ENCODE assay signal across 8 cellular contexts in genomic region chr10:123995461-123996131, GRCh38.
A peak's percentile ranks its signal among the peaks of the same experiment; 100 is the strongest.
DNase-seq lines count a peak whose midpoint lies in the region; ATAC-seq, FAIRE-seq and TF ChIP-seq lines count a peak whose summit lies in the region.

No MANE protein-coding gene starts in this region.

- ATAC-seq in HG03135 (IDR thresholded peaks at IDR 0.05; ENCODE audit: unreplicated experiment), result no peak

- DNase-seq in AG10803 (ENCODE audit: low read depth), result peak; percentile 81
- DNase-seq in NAMALWA (ENCODE audit: low spot score), result peak; percentile 74
- peak; percentile 93 for DNase-seq in astrocyte (ENCODE audit: low read depth)
- DNase-seq in iPS DF 19.7 (ENCODE audit: low read depth, low spot score), result peak; percentile 67
- peak; percentile 88 for DNase-seq in sigmoid colon
- DNase-seq in effector CD4-positive, alpha-beta T cell, result no peak

- H3K27me3 ChIP-seq in astrocyte (ENCODE audit: insufficient read depth, low read length), result peaks cover 13% of the 10 kb centered on the region
- H3K27me3 ChIP-seq in sigmoid colon, result peaks cover 13 to 28% (median 18%) of the 10 kb centered on the region in 3 donors

- peak overlapping the region; percentile 96 for H3K27ac Mint-ChIP-seq in astrocyte (ENCODE audit: unreplicated experiment)

- intact Hi-C loops in sigmoid colon (cut with DNase I), result loop anchor here (2.0 to 10.0 kb wide), 2 partner anchors 261 to 529 kb away; no protein-coding TSS in a partner anchor

- peaks cover under 1% of the 10 kb centered on the region for H3K9me3 Mint-ChIP-seq in astrocyte (ENCODE audit: unreplicated experiment)

- no peaks in the 10 kb centered on the region for H3K9me3 ChIP-seq in astrocyte (ENCODE audit: insufficient read depth, low read depth, low read length)
- H3K9me3 ChIP-seq in sigmoid colon, result no peaks in the 10 kb centered on the region

- H3K4me1 Mint-ChIP-seq in astrocyte (ENCODE audit: low read depth, unreplicated experiment), result peaks cover 29% of the 10 kb centered on the region

- peak overlapping the region; percentile 49 for H2AFZ ChIP-seq in astrocyte (ENCODE audit: low read depth, low read length)

- no peak for TF ChIP-seq EP300 in sigmoid colon (IDR thresholded peaks at IDR 0.05)

- H3K4me3 Mint-ChIP-seq in astrocyte (ENCODE audit: unreplicated experiment), result no peak overlapping the region

- H3K4me1 ChIP-seq in astrocyte (ENCODE audit: insufficient read depth, low read length) (peaks cover 36% of the 10 kb centered on the region), sigmoid colon (peaks cover 0 to 31% (median 26%) of the 10 kb centered on the region in 4 donors)

- no peaks in the 10 kb centered on the region for H3K36me3 Mint-ChIP-seq in astrocyte (ENCODE audit: low read depth, unreplicated experiment)

- H3K9ac ChIP-seq in astrocyte (ENCODE audit: low read length), result peak overlapping the region; percentile 70

- H4K20me1 ChIP-seq in astrocyte (ENCODE audit: insufficient read depth, low read length), result no peaks in the 10 kb centered on the region

- H3K4me2 ChIP-seq in astrocyte (ENCODE audit: low read length), result peak overlapping the region; percentile 83

- H3K36me3 ChIP-seq in astrocyte (ENCODE audit: insufficient read depth, low read length), result no peaks in the 10 kb centered on the region
- no peaks in the 10 kb centered on the region for H3K36me3 ChIP-seq in sigmoid colon

- no peak for TF ChIP-seq POLR2A in sigmoid colon (IDR thresholded peaks at IDR 0.05)

- H3K27ac ChIP-seq in astrocyte (ENCODE audit: low read depth, low read length), result peak overlapping the region; percentile 76
- peak overlapping the region; percentile 54 to 71 (median 64) for H3K27ac ChIP-seq in sigmoid colon

- no peaks in the 10 kb centered on the region for H3K79me2 ChIP-seq in astrocyte (ENCODE audit: insufficient read depth, low read length)

- no peak for FAIRE-seq in astrocyte (lab: Jason Lieb, UNC)

- no peak overlapping the region for H3K4me3 ChIP-seq in AG10803 (ENCODE audit: low read length)
- H3K4me3 ChIP-seq in GM12875 (ENCODE audit: low read depth, low read length), result no peak overlapping the region
- peak overlapping the region; percentile 47 for H3K4me3 ChIP-seq in astrocyte (ENCODE audit: insufficient read depth, low read depth, low read length)
- H3K4me3 ChIP-seq in sigmoid colon, result peak overlapping the region in 3 of 4 donors; percentile 21 to 35 (median 22)

- WGBS in sigmoid colon, 2 donors, result 9% methylated on average over 27 of the region's 27 CpGs

- peak; percentile 44 for TF ChIP-seq CTCF in AG10803 (conservative IDR thresholded peaks at IDR 0.05; ENCODE audit: low read length)
- peak; percentile 58; the same call in 1 of the 2 replicates for TF ChIP-seq CTCF in GM12875 (IDR thresholded peaks at IDR 0.05; ENCODE audit: borderline replicate concordance, insufficient read depth, low read depth, low read length)
- TF ChIP-seq CTCF in astrocyte (IDR thresholded peaks at IDR 0.05; ENCODE audit: insufficient read depth, low read depth, low read length), result peak; percentile 30
- peak; percentile 36 to 62 (median 50) for TF ChIP-seq CTCF in sigmoid colon (IDR thresholded peaks at IDR 0.05)

- H3K27me3 Mint-ChIP-seq in astrocyte (ENCODE audit: low read depth, unreplicated experiment), result peaks cover 31% of the 10 kb centered on the region

Comparison
In these comparisons a context has a peak if more than half of its experiments do, and no peak if none do; other contexts are left out.
1. H3K4me3 ChIP-seq: peak in astrocyte (single experiment) and sigmoid colon (3 of 4); none in AG10803 (single experiment) and GM12875 (single experiment).
2. Peak in every context shown above with its lines, with median percentiles within 50 percentile points of each other: CTCF ChIP-seq.